23 cellular contexts compared by ENCODE assay signal in genomic region chr6:74942130-74942529, GRCh38.
A peak's percentile ranks its signal among the peaks of the same experiment; 100 is the strongest.
DNase-seq lines count a peak whose midpoint lies in the region; ATAC-seq and TF ChIP-seq lines count a peak whose summit lies in the region.
"Had no signal": no experiment of that assay in that cellular context is flagged by ENCODE, and none has a peak within 500 bp of the region (broad histone marks: within the 10 kb centered on the region; RNA-seq: fewer than 3 reads in every experiment).

No MANE protein-coding gene starts in this region.

- H3K36me3 Mint-ChIP-seq in HFFc6 (ENCODE audit: low read depth) = no peaks in the 10 kb centered on the region
- H3K36me3 Mint-ChIP-seq: CD14-positive monocyte had no signal

- H3K9me3 ChIP-seq in BLaER1 = no peaks in the 10 kb centered on the region
- H3K9me3 ChIP-seq: Peyer's patch had no signal

- H3K9me3 Mint-ChIP-seq in HFFc6 = no peaks in the 10 kb centered on the region

- no peak for TF ChIP-seq CTCF in HFFc6 (IDR thresholded peaks at IDR 0.05)
- no peak for TF ChIP-seq CTCF in astrocyte of the spinal cord (IDR thresholded peaks at IDR 0.05; ENCODE audit: low read depth, low read length)

- peak overlapping the region; percentile 3; the same call in 1 of the 2 replicates for H3K4me3 Mint-ChIP-seq in HFFc6
- H3K4me3 Mint-ChIP-seq: CD14-positive monocyte had no signal

- 0 out of 2 replicates have a peak, but pooled peaks cover 6% of the 10 kb centered on the region for H3K4me1 ChIP-seq in BLaER1
- H3K4me1 ChIP-seq: Peyer's patch, SJCRH30 had no signal

- peak overlapping the region; percentile 9; the same call in 1 of the 2 replicates for H3K4me2 ChIP-seq in BLaER1

- H3K4me3 ChIP-seq in BLaER1 (no peak overlapping the region), astrocyte of the spinal cord (ENCODE audit: low read depth, low read length) (no peak overlapping the region)
- H3K4me3 ChIP-seq: GM12878, Peyer's patch, SJCRH30 had no signal

- no peak for ATAC-seq in GM21447 (IDR thresholded peaks at IDR 0.05; ENCODE audit: unreplicated experiment)
- ATAC-seq: GM12878, HepG2 had no signal

- no peak overlapping the region for H3K9ac ChIP-seq in BLaER1

- peak; percentile 22 for DNase-seq in HFFc6
- DNase-seq in astrocyte of the spinal cord (ENCODE audit: low read depth, low spot score) = peak; percentile 19
- DNase-seq in kidney tubule cell (ENCODE audit: low spot score) = peak; percentile 60
- no peak for DNase-seq in NCI-H226
- no peak for DNase-seq in activated CD4-positive, alpha-beta T cell treated with anti-CD3 and anti-CD28 coated beads, Interleukin-2, amount 50 U/mL, for 1 hour
- no peak for DNase-seq in mucosa of gallbladder (ENCODE audit: low spot score)
- DNase-seq: DMS53; KG1; NCI-H1105; NCI-H146; NCI-H2029; NCI-H345; NCI-H524; NCI-H774; NK-92 treated with Interleukin-12 subunit alpha and Interleukin-12 subunit beta, amount 100 ng/mL, for 24 hours; Peyer's patch; SJCRH30 had no signal

- H3K4me1 Mint-ChIP-seq in HFFc6 (ENCODE audit: low read depth) = peaks cover 37% of the 10 kb centered on the region
- H3K4me1 Mint-ChIP-seq: CD14-positive monocyte had no signal

- H3K27me3 ChIP-seq in BLaER1 = no peaks in the 10 kb centered on the region
- H3K27me3 ChIP-seq: Peyer's patch, SJCRH30 had no signal

- no peak overlapping the region for H3K27ac ChIP-seq in BLaER1
- H3K27ac ChIP-seq: HL-60, Peyer's patch, SJCRH30 had no signal

- H3K27ac Mint-ChIP-seq in HFFc6 = no peak overlapping the region
- H3K27ac Mint-ChIP-seq: CD14-positive monocyte had no signal

- in situ Hi-C loops in astrocyte of the spinal cord (cut with HindIII; ENCODE audit: low sequenced_read_pairs) = no loop called here

- H4K20me1 ChIP-seq in BLaER1 = no peaks in the 10 kb centered on the region

- H3K27me3 Mint-ChIP-seq in HFFc6 (ENCODE audit: insufficient read depth) = no peaks in the 10 kb centered on the region

- no peaks in the 10 kb centered on the region for H3K36me3 ChIP-seq in BLaER1
- H3K36me3 ChIP-seq: Peyer's patch, SJCRH30 had no signal

Comparison
In these comparisons a context has a peak if more than half of its experiments do, and no peak if none do; other contexts are left out.
1. DNase-seq: peak in HFFc6 (single experiment), astrocyte of the spinal cord (single experiment) and kidney tubule cell (single experiment); none in NCI-H226 (single experiment), activated CD4-positive, alpha-beta T cell treated with anti-CD3 and anti-CD28 coated beads, Interleukin-2, amount 50 U/mL, for 1 hour (single experiment) and mucosa of gallbladder (single experiment).